7 cellular contexts compared by ENCODE assay signal in the genomic region with DNA sequence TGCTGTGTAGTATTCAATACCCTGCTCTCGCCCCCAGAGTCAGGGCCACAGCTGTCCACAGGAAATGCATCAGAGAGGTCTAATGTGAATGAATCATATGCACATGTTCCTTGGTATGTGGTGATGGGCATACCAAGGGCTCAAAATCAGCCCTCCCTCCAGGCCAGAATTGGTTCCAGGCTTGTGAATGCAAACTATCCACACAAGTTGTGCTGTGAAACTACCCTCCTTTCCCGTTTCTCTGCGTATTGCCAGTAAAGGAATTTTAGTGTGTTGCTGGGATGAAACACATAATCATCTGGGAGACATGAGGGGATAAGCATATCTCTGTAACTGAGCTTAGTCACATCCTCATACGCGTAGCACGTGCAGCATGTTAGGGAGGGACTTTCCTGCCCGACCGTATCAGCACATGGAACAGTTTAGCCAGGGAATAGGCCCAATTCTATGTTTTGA. TPM values are rescaled to one million over a fixed set of nuclear protein-coding genes. Genes with fewer than 3 reads are reported as not detected.
DNase-seq lines count a peak whose midpoint lies in the region; ATAC-seq, FAIRE-seq and TF ChIP-seq lines count a peak whose summit lies in the region.

No MANE protein-coding gene starts in this region.

- DNase-seq in HK-2 (ENCODE audit: unreplicated experiment): peak; percentile 61
- peak; percentile 99 for DNase-seq in amniotic epithelial cell (ENCODE audit: low read depth)
- DNase-seq in glomerular endothelial cell (ENCODE audit: extremely low read depth, low read depth, low spot score): peak; percentile 86
- DNase-seq in smooth muscle cell of the brain vasculature (ENCODE audit: low read depth, low spot score): peak; percentile 80
- DNase-seq in retina: no peak
- DNase-seq in pancreas: no peak
- no peak for DNase-seq in stomach

- WGBS in pancreas, 2 donors: 80 to 86% methylated on average over 8 of the region's 8 CpGs
- WGBS in stomach, 5 donors: 75 to 87% (median 80%) methylated on average over 8 of the region's 8 CpGs

- intact Hi-C loops in pancreas (cut with DNase I): no loop called here
- intact Hi-C loops in stomach (cut with DNase I; ENCODE audit: low total_unique reads): no loop called here

- FAIRE-seq in pancreas (lab: Jason Lieb, UNC): no peak

- H3K27me3 ChIP-seq in pancreas (no peaks in the 10 kb centered on the region), stomach (no peaks in the 10 kb centered on the region)

- H3K9me3 ChIP-seq in pancreas (no peaks in the 10 kb centered on the region), stomach (peaks cover 0 to 15% (median 0%) of the 10 kb centered on the region in 4 donors)

- H3K4me1 ChIP-seq in pancreas (no peaks in the 10 kb centered on the region), stomach (no peaks in the 10 kb centered on the region)

- H3K27ac ChIP-seq in pancreas (no peak overlapping the region), stomach (no peak overlapping the region)

- TF ChIP-seq EP300 in stomach (IDR thresholded peaks at IDR 0.05): no peak

- no peak for ATAC-seq in pancreas

- TF ChIP-seq CTCF in pancreas (IDR thresholded peaks at IDR 0.05) (no peak), stomach (IDR thresholded peaks at IDR 0.05) (no peak)

- H3K36me3 ChIP-seq in pancreas: no peaks in the 10 kb centered on the region
- no peaks in the 10 kb centered on the region for H3K36me3 ChIP-seq in stomach

- TF ChIP-seq POLR2A in stomach (IDR thresholded peaks at IDR 0.05): no peak

- no peak overlapping the region for H3K4me3 ChIP-seq in pancreas
- H3K4me3 ChIP-seq in stomach: no peak overlapping the region

RNA-seq across cellular contexts. Expression of a gene that starts 9.2 kb away (rescaled TPM):
- 11.6 and 25.1 TPM in 2 replicates for total RNA-seq in glomerular endothelial cell
- 1 to 10 TPM in 3 of 6 donors, under 1 TPM in 3; 0.19 to 3.2 (median 1.3) TPM for total RNA-seq in pancreas
- polyA plus RNA-seq in pancreas: under 1 TPM; 0.45 to 0.65 TPM
- 10 to 100 TPM in 2 of 5 donors, 1 to 10 TPM in 1, under 1 TPM in 1, not detected in 1; under 0.01 to 49.4 (median 9.3) TPM for total RNA-seq in stomach
- 1 to 10 TPM in 2 of 3 donors, under 1 TPM in 1; 0.76 to 4.5 (median 1.3) TPM for polyA plus RNA-seq in stomach

Comparison
In these comparisons a context has a peak if more than half of its experiments do, and no peak if none do; other contexts are left out.
1. DNase-seq: peak in HK-2 (single experiment), amniotic epithelial cell (single experiment), glomerular endothelial cell (single experiment) and smooth muscle cell of the brain vasculature (single experiment); none in retina (single experiment), pancreas (0 of 6) and stomach (single experiment).